23 cellular contexts compared by ENCODE assay signal in the genomic region with DNA sequence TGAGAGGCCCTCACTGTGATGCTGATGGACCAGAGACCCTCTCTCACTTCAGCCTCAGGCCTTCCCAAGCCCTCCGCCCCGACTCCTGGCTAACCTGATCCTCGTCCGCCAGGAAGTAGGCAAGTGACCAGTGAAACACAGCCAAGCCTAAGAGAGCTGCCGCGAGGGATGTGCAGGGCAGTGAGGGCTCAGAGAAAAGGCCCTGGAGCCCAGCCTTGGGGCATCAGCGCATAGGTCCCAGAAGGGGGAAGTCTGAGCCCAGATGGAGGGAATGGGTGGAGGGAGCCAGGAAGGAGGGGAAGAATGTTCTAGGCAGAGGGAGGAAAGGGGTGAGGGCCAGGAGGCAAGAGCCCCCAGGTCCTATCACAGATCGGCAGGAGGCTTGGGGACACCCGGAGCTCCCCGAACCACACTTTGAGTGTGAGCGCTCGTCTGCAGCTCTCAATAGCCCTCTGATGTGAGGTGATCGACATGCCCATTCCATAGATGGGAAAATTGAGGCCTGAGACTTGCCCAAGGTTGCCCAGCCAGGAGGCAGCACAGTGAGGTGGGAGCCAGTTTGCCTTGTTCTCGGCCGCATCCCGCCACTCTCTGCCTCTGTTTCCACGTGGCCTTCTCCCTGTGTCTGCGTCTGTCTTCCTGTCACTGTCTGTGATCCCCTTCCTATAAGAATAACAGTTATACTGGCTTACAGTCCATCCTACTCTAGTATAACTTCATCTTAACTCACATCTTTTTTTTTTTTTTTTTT. TPM values are rescaled to one million over a fixed set of nuclear protein-coding genes. Genes with fewer than 3 reads are reported as not detected.
DNase-seq lines count a peak whose midpoint lies in the region; ATAC-seq, FAIRE-seq and TF ChIP-seq lines count a peak whose summit lies in the region.
"Had no signal": no experiment of that assay in that cellular context is flagged by ENCODE, and none has a peak within 500 bp of the region (broad histone marks: within the 10 kb centered on the region; RNA-seq: fewer than 3 reads in every experiment).

No MANE protein-coding gene starts in this region.

- no peak for ATAC-seq in activated CD8-positive, alpha-beta T cell treated with anti-CD3 and anti-CD28 coated beads, Interleukin-2, amount 10 ng/mL, durations not matched to agents 7 days and 5 days
- ATAC-seq in activated CD8-positive, alpha-beta T cell treated with anti-CD3 and anti-CD28 coated beads for 36 hours = no peak
- ATAC-seq in HepG2 = no peak
- no peak for ATAC-seq in right lobe of liver
- ATAC-seq in HG02642 (IDR thresholded peaks at IDR 0.05; ENCODE audit: poor library complexity, unreplicated experiment) = no peak
- ATAC-seq: Panc1 had no signal

- peaks cover 7 to 49% of the 10 kb centered on the region in 2 experiments; a peak in 4 of 5 replicates for H3K27me3 ChIP-seq in HepG2 (ENCODE audit: control insufficient read depth in 1 of 2, insufficient read depth in 2 of 2, low read length in 2 of 2)
- H3K27me3 ChIP-seq in right lobe of liver = no peaks in the 10 kb centered on the region

- H4K20me1 ChIP-seq in HepG2 (ENCODE audit: insufficient read depth, low read length) = no peaks in the 10 kb centered on the region

- H3K4me2 ChIP-seq in HepG2 (ENCODE audit: low read depth, low read length) = no peak overlapping the region

- H3K27ac ChIP-seq in HepG2 (ENCODE audit: extremely low read length, insufficient read depth, low read length) (no peak overlapping the region), right lobe of liver (no peak overlapping the region)
- H3K27ac ChIP-seq: GM23248, RWPE1 had no signal

- no peak overlapping the region for H3K4me3 Mint-ChIP-seq in activated CD8-positive, alpha-beta T cell treated with anti-CD3 and anti-CD28 coated beads, Interleukin-2, amount 10 ng/mL, durations not matched to agents 7 days and 5 days
- no peak overlapping the region for H3K4me3 Mint-ChIP-seq in activated CD8-positive, alpha-beta T cell treated with anti-CD3 and anti-CD28 coated beads for 36 hours
- H3K4me3 Mint-ChIP-seq in nephron progenitor cell = no peak overlapping the region
- H3K4me3 Mint-ChIP-seq: HFFc6, IgD-negative memory B cell had no signal

- H3K4me1 ChIP-seq in HepG2 (ENCODE audit: insufficient read depth, low read length) (peaks cover 9% of the 10 kb centered on the region), right lobe of liver (no peaks in the 10 kb centered on the region)

- H2AFZ ChIP-seq in HepG2 (ENCODE audit: low read length) = no peak overlapping the region
- H2AFZ ChIP-seq: GM23248 had no signal

- H3K4me3 ChIP-seq in HepG2 (replicated peaks in 1 of 3; ENCODE audit: insufficient read depth in 1 of 3, low read depth in 2 of 3, low read length in 3 of 3) (no peak overlapping the region), right lobe of liver (no peak overlapping the region)
- H3K4me3 ChIP-seq: GM23248, HAP-1 had no signal

- no peaks in the 10 kb centered on the region for H3K9me3 Mint-ChIP-seq in activated CD8-positive, alpha-beta T cell treated with anti-CD3 and anti-CD28 coated beads, Interleukin-2, amount 10 ng/mL, durations not matched to agents 7 days and 5 days (ENCODE audit: insufficient read depth)
- no peaks in the 10 kb centered on the region for H3K9me3 Mint-ChIP-seq in activated CD8-positive, alpha-beta T cell treated with anti-CD3 and anti-CD28 coated beads for 36 hours
- no peaks in the 10 kb centered on the region for H3K9me3 Mint-ChIP-seq in nephron progenitor cell
- H3K9me3 Mint-ChIP-seq: CD4-positive, alpha-beta memory T cell; HFFc6 had no signal

- TF ChIP-seq POLR2A in HepG2 (IDR thresholded peaks at IDR 0.05; ENCODE audit: insufficient read depth in 1 of 2, low read depth in 2 of 2, low read length in 2 of 2) (no peak), right lobe of liver (IDR thresholded peaks at IDR 0.05) (no peak)

- TF ChIP-seq CTCF in activated CD8-positive, alpha-beta T cell treated with anti-CD3 and anti-CD28 coated beads for 36 hours (IDR thresholded peaks at IDR 0.05) = no peak
- TF ChIP-seq CTCF in HepG2 (CRISPR knock-in tag; IDR thresholded peaks at IDR 0.05) = no peak
- no peak for TF ChIP-seq CTCF in right lobe of liver (IDR thresholded peaks at IDR 0.05)
- no peak for TF ChIP-seq CTCF in nephron progenitor cell (IDR thresholded peaks at IDR 0.05)

- in situ Hi-C loops in HepG2 (cut with HindIII; ENCODE audit: extremely low pct_ligation_motif_present, low pct_unique_long_range_greater_than_20kb) = no loop called here

- no peaks in the 10 kb centered on the region for H3K79me2 ChIP-seq in HepG2 (ENCODE audit: insufficient read depth, low read length)

- 49% methylated on average over 16 of the region's 18 CpGs for WGBS in HepG2 (ENCODE audit: low lambda C conversion rate)
- WGBS in right lobe of liver (ENCODE audit: insufficient coverage, low coverage, low lambda C conversion rate, missing lambda C conversion rate) = 78% methylated on average over 9 of the region's 18 CpGs

- no peak overlapping the region for H3K9ac ChIP-seq in HepG2 (ENCODE audit: insufficient read depth, low read depth, low read length)
- H3K9ac ChIP-seq: GM23248 had no signal

- intact Hi-C loops in activated CD8-positive, alpha-beta T cell treated with anti-CD3 and anti-CD28 coated beads for 36 hours (cut with micrococcal nuclease) = no loop called here
- intact Hi-C loops in HepG2 (cut with micrococcal nuclease; ENCODE audit: unreplicated experiment) = no loop called here
- intact Hi-C loops in right lobe of liver (cut with DNase I) = no loop called here

- H3K9me3 ChIP-seq in HepG2 (ENCODE audit: low read length) = no peaks in the 10 kb centered on the region
- no peaks in the 10 kb centered on the region for H3K9me3 ChIP-seq in right lobe of liver
- H3K9me3 ChIP-seq: HAP-1 had no signal

- CTCF ChIA-PET in activated CD8-positive, alpha-beta T cell treated with anti-CD3 and anti-CD28 coated beads, Interleukin-2, amount 10 ng/mL, durations not matched to agents 7 days and 5 days (lab: Charles Lee) = interaction anchor here (1.3 to 1.7 kb wide), 2 partner anchors 27 to 37 kb away, joined by 3 to 7 read pairs; no protein-coding TSS in a partner anchor
- CTCF ChIA-PET in activated CD8-positive, alpha-beta T cell treated with anti-CD3 and anti-CD28 coated beads for 36 hours (lab: Charles Lee) = interaction anchor here (1.1 to 2.6 kb wide), 3 partner anchors 11 to 94 kb away, joined by 3 to 9 read pairs (median 4); no protein-coding TSS in a partner anchor
- CTCF ChIA-PET in HepG2 (lab: Yijun Ruan, JAX; ENCODE audit: low intra/inter-chr PET ratio, low total read pairs) = no interaction called here

- TF ChIP-seq EP300 in HepG2 (IDR thresholded peaks at IDR 0.05; ENCODE audit: low read depth in 2 of 2, low read length in 2 of 2) (no peak), HepG2 (CRISPR knock-in tag; IDR thresholded peaks at IDR 0.05; ENCODE audit: borderline replicate concordance) (no peak)

- no peaks in the 10 kb centered on the region for H3K36me3 Mint-ChIP-seq in activated CD8-positive, alpha-beta T cell treated with anti-CD3 and anti-CD28 coated beads, Interleukin-2, amount 10 ng/mL, durations not matched to agents 7 days and 5 days (ENCODE audit: low read depth)
- no peaks in the 10 kb centered on the region for H3K36me3 Mint-ChIP-seq in activated CD8-positive, alpha-beta T cell treated with anti-CD3 and anti-CD28 coated beads for 36 hours (ENCODE audit: low read depth)
- no peaks in the 10 kb centered on the region for H3K36me3 Mint-ChIP-seq in nephron progenitor cell (ENCODE audit: low read depth)
- H3K36me3 Mint-ChIP-seq: CD4-positive, alpha-beta memory T cell; IgD-negative memory B cell had no signal

- TF ChIP-seq RAD21 in HepG2 (CRISPR knock-in tag; IDR thresholded peaks at IDR 0.05) = no peak

- FAIRE-seq in HepG2 (lab: Jason Lieb, UNC) = no peak
- FAIRE-seq: G401.6 had no signal

- DNase-seq in activated CD8-positive, alpha-beta T cell treated with anti-CD3 and anti-CD28 coated beads, Interleukin-2, amount 10 ng/mL, durations not matched to agents 7 days and 5 days = no peak
- DNase-seq in activated CD8-positive, alpha-beta T cell treated with anti-CD3 and anti-CD28 coated beads for 36 hours = no peak
- DNase-seq in HepG2 (ENCODE audit: low spot score) (no peak), right lobe of liver (no peak), nephron progenitor cell (no peak), DMS 273 treated with DMSO at 0.1 percent for 48 hours (lab: John Stamatoyannopoulos, UW) (no peak)
- DNase-seq: CD4-positive, alpha-beta memory T cell; COR-L47; GM23248; HFFc6; NCI-H1048; NCI-H1417 treated with DMSO at 0.1 percent for 48 hours; NCI-H1694 treated with DMSO at 0.1 percent for 48 hours; NCI-H2081; NCI-H2227 treated with DMSO at 0.1 percent for 48 hours; NCI-H69; SHP77 treated with DMSO at 0.1 percent for 48 hours had no signal

- no peaks in the 10 kb centered on the region for H3K36me3 ChIP-seq in HepG2 (replicated peaks in 1 of 2; ENCODE audit: control insufficient read depth in 1 of 2, insufficient read depth in 2 of 2, low read length in 2 of 2)
- no peaks in the 10 kb centered on the region for H3K36me3 ChIP-seq in right lobe of liver
- H3K36me3 ChIP-seq: HAP-1 had no signal

- peaks cover 11% of the 10 kb centered on the region for H3K4me1 Mint-ChIP-seq in activated CD8-positive, alpha-beta T cell treated with anti-CD3 and anti-CD28 coated beads, Interleukin-2, amount 10 ng/mL, durations not matched to agents 7 days and 5 days (ENCODE audit: low read depth)
- peaks cover 10% of the 10 kb centered on the region for H3K4me1 Mint-ChIP-seq in activated CD8-positive, alpha-beta T cell treated with anti-CD3 and anti-CD28 coated beads for 36 hours (ENCODE audit: low read depth)
- H3K4me1 Mint-ChIP-seq in nephron progenitor cell = peaks cover 3% of the 10 kb centered on the region

- POLR2A ChIA-PET in activated CD8-positive, alpha-beta T cell treated with anti-CD3 and anti-CD28 coated beads, Interleukin-2, amount 10 ng/mL, durations not matched to agents 7 days and 5 days (lab: Charles Lee) = no interaction called here
- POLR2A ChIA-PET in activated CD8-positive, alpha-beta T cell treated with anti-CD3 and anti-CD28 coated beads for 36 hours (lab: Charles Lee) = no interaction called here
- POLR2A ChIA-PET in HepG2 (lab: Yijun Ruan, JAX) = no interaction called here

- H3K27me3 Mint-ChIP-seq in activated CD8-positive, alpha-beta T cell treated with anti-CD3 and anti-CD28 coated beads, Interleukin-2, amount 10 ng/mL, durations not matched to agents 7 days and 5 days (ENCODE audit: low read depth) = no peaks in the 10 kb centered on the region
- no peaks in the 10 kb centered on the region for H3K27me3 Mint-ChIP-seq in activated CD8-positive, alpha-beta T cell treated with anti-CD3 and anti-CD28 coated beads for 36 hours
- H3K27me3 Mint-ChIP-seq in nephron progenitor cell (ENCODE audit: low read depth, poor library complexity) = peaks cover 4% of the 10 kb centered on the region
- H3K27me3 Mint-ChIP-seq: CD4-positive, alpha-beta memory T cell had no signal

- H3K27ac Mint-ChIP-seq in activated CD8-positive, alpha-beta T cell treated with anti-CD3 and anti-CD28 coated beads, Interleukin-2, amount 10 ng/mL, durations not matched to agents 7 days and 5 days = peak overlapping the region; percentile 46
- H3K27ac Mint-ChIP-seq in activated CD8-positive, alpha-beta T cell treated with anti-CD3 and anti-CD28 coated beads for 36 hours = no peak overlapping the region
- H3K27ac Mint-ChIP-seq in nephron progenitor cell = peak overlapping the region; percentile 85
- H3K27ac Mint-ChIP-seq: HFFc6 had no signal

- BruUV-seq in HepG2 (replicated peaks; lab: Mats Ljungman, UMichigan) = no TSS peak

RNA-seq across cellular contexts. Expression of a gene that starts 20.2 kb away (rescaled TPM):
- total RNA-seq in activated CD8-positive, alpha-beta T cell treated with anti-CD3 and anti-CD28 coated beads, Interleukin-2, amount 10 ng/mL, durations not matched to agents 7 days and 5 days = under 1 TPM in 1 of 2 experiments, not detected in 1; 0.21 TPM
- under 1 TPM in 1 of 2 experiments, not detected in 1; 0.11 TPM for total RNA-seq in activated CD8-positive, alpha-beta T cell treated with anti-CD3 and anti-CD28 coated beads for 36 hours
- total RNA-seq in HepG2 (2016; rRNA removed; fragmentation: Illumina TruSeq; extraction: Trizol) = 0.66 and 1.2 TPM in 2 replicates
- total RNA-seq in HepG2 (2016; cell fraction: cytosol; rRNA removed; fragmentation: Illumina TruSeq; extraction: Trizol; ENCODE audit: low read depth) = 1.1 TPM in 2 replicates
- total RNA-seq in HepG2 (2016; cell fraction: insoluble cytoplasmic fraction; rRNA removed; fragmentation: Illumina TruSeq; extraction: Trizol) = 0.85 and 1.0 TPM in 2 replicates
- 1.7 TPM in 2 replicates for total RNA-seq in HepG2 (2016; cell fraction: membrane; rRNA removed; fragmentation: Illumina TruSeq; extraction: Trizol)
- 0.28 and 1.4 TPM in 2 replicates for total RNA-seq in HepG2 (2016; cell fraction: nucleus; rRNA removed; fragmentation: Illumina TruSeq; extraction: Trizol)
- 0.33 and 0.67 TPM in 2 replicates for polyA plus RNA-seq in HepG2 (2011; rRNA removed)
- polyA plus RNA-seq in HepG2 (2011; cell fraction: cytosol; rRNA removed) = 0.47 and 1.0 TPM in 2 replicates
- 0.66 and 0.87 TPM in 2 replicates for polyA plus RNA-seq in HepG2 (2011; cell fraction: nucleus; rRNA removed)
- polyA plus RNA-seq in HepG2 (2012) = 0.69 and 0.78 TPM in 2 replicates
- 1.2 and 1.6 TPM in 2 replicates for polyA plus RNA-seq in HepG2 (2016; cell fraction: cytosol; fragmentation: Illumina TruSeq; extraction: Trizol; ENCODE audit: low read depth)
- polyA plus RNA-seq in HepG2 (2016; cell fraction: insoluble cytoplasmic fraction; fragmentation: Illumina TruSeq; extraction: Trizol; ENCODE audit: low read depth) = 0.74 and 0.82 TPM in 2 replicates
- 1.7 TPM in 2 replicates for polyA plus RNA-seq in HepG2 (2016; cell fraction: membrane; fragmentation: Illumina TruSeq; extraction: Trizol; ENCODE audit: low read depth)
- polyA plus RNA-seq in HepG2 (2016; cell fraction: nucleus; fragmentation: Illumina TruSeq; extraction: Trizol; ENCODE audit: insufficient read depth, low read depth) = 0.56 and 0.57 TPM in 2 replicates
- polyA minus RNA-seq in HepG2 (2011; rRNA and poly(A)+ RNA removed; ENCODE audit: low replicate concordance) = 0.16 and 1.9 TPM in 2 replicates
- 0.70 and 0.79 TPM in 2 replicates for polyA minus RNA-seq in HepG2 (2011; cell fraction: cytosol; rRNA and poly(A)+ RNA removed)
- 0.52 and 1.1 TPM in 2 replicates for polyA minus RNA-seq in HepG2 (2011; cell fraction: nucleus; rRNA and poly(A)+ RNA removed)
- under 1 TPM in 5 of 6 experiments, not detected in 1; 0.11 to 0.43 (median 0.22) TPM for total RNA-seq in right lobe of liver
- total RNA-seq: CD4-positive, alpha-beta memory T cell had no signal
- polyA plus RNA-seq: CD4-positive, alpha-beta memory T cell had no signal

RNA-seq across cellular contexts. Expression of a gene that starts 33.4 kb away (rescaled TPM):
- total RNA-seq in activated CD8-positive, alpha-beta T cell treated with anti-CD3 and anti-CD28 coated beads, Interleukin-2, amount 10 ng/mL, durations not matched to agents 7 days and 5 days = 100 to 1,000 TPM in 1 of 2 experiments, 10 to 100 TPM in 1; 99.2 to 101 TPM
- total RNA-seq in activated CD8-positive, alpha-beta T cell treated with anti-CD3 and anti-CD28 coated beads for 36 hours = 10 to 100 TPM; 36.2 to 39.8 TPM
- total RNA-seq in HepG2 (2016; rRNA removed; fragmentation: Illumina TruSeq; extraction: Trizol) (0.14 and 0.18 TPM in 2 replicates), right lobe of liver (1 to 10 TPM in 4 of 6 experiments, under 1 TPM in 2; 0.92 to 2.4 (median 1.6) TPM)
- not detected in 2 replicates for total RNA-seq in HepG2 (2016; cell fraction: cytosol; rRNA removed; fragmentation: Illumina TruSeq; extraction: Trizol; ENCODE audit: low read depth)
- 0.15 and 0.26 TPM in 2 replicates for total RNA-seq in HepG2 (2016; cell fraction: insoluble cytoplasmic fraction; rRNA removed; fragmentation: Illumina TruSeq; extraction: Trizol)
- 0.15 TPM in 1 of 2 replicates, not detected in the other for total RNA-seq in HepG2 (2016; cell fraction: membrane; rRNA removed; fragmentation: Illumina TruSeq; extraction: Trizol)
- 0.50 and 0.68 TPM in 2 replicates for total RNA-seq in HepG2 (2016; cell fraction: nucleus; rRNA removed; fragmentation: Illumina TruSeq; extraction: Trizol)
- 0.51 and 0.62 TPM in 2 replicates for polyA plus RNA-seq in HepG2 (2011; rRNA removed)
- polyA plus RNA-seq in HepG2 (2011; cell fraction: cytosol; rRNA removed) = 0.37 and 0.43 TPM in 2 replicates
- 0.63 and 0.69 TPM in 2 replicates for polyA plus RNA-seq in HepG2 (2011; cell fraction: nucleus; rRNA removed)
- 0.25 and 0.30 TPM in 2 replicates for polyA plus RNA-seq in HepG2 (2012)
- polyA plus RNA-seq in HepG2 (2016; cell fraction: cytosol; fragmentation: Illumina TruSeq; extraction: Trizol; ENCODE audit: low read depth) = 0.03 and 0.11 TPM in 2 replicates
- 0.12 and 0.21 TPM in 2 replicates for polyA plus RNA-seq in HepG2 (2016; cell fraction: insoluble cytoplasmic fraction; fragmentation: Illumina TruSeq; extraction: Trizol; ENCODE audit: low read depth)
- polyA plus RNA-seq in HepG2 (2016; cell fraction: membrane; fragmentation: Illumina TruSeq; extraction: Trizol; ENCODE audit: low read depth) = 0.07 and 0.10 TPM in 2 replicates
- polyA plus RNA-seq in HepG2 (2016; cell fraction: nucleus; fragmentation: Illumina TruSeq; extraction: Trizol; ENCODE audit: insufficient read depth, low read depth) = 0.11 and 0.22 TPM in 2 replicates
- polyA minus RNA-seq in HepG2 (2011; rRNA and poly(A)+ RNA removed; ENCODE audit: low replicate concordance) = 0.62 and 23.9 TPM in 2 replicates
- polyA minus RNA-seq in HepG2 (2011; cell fraction: cytosol; rRNA and poly(A)+ RNA removed) = 0.26 and 0.49 TPM in 2 replicates
- 0.12 and 0.13 TPM in 2 replicates for polyA minus RNA-seq in HepG2 (2011; cell fraction: nucleus; rRNA and poly(A)+ RNA removed)

Comparison
In these comparisons a context has a peak if more than half of its experiments do, and no peak if none do; other contexts are left out.
1. RNA of a gene that starts 33.4 kb away (total RNA-seq): 99.2 to 101 TPM in activated CD8-positive, alpha-beta T cell treated with anti-CD3 and anti-CD28 coated beads, Interleukin-2, amount 10 ng/mL, durations not matched to agents 7 days and 5 days and 36.2 to 39.8 TPM in activated CD8-positive, alpha-beta T cell treated with anti-CD3 and anti-CD28 coated beads for 36 hours; 0.92 to 2.4 TPM in right lobe of liver and 0.14 to 0.68 TPM in HepG2; every median in the first group is over 10 times any median in the second.